ENCODE assay signal across 8 cellular contexts in the genomic region with DNA sequence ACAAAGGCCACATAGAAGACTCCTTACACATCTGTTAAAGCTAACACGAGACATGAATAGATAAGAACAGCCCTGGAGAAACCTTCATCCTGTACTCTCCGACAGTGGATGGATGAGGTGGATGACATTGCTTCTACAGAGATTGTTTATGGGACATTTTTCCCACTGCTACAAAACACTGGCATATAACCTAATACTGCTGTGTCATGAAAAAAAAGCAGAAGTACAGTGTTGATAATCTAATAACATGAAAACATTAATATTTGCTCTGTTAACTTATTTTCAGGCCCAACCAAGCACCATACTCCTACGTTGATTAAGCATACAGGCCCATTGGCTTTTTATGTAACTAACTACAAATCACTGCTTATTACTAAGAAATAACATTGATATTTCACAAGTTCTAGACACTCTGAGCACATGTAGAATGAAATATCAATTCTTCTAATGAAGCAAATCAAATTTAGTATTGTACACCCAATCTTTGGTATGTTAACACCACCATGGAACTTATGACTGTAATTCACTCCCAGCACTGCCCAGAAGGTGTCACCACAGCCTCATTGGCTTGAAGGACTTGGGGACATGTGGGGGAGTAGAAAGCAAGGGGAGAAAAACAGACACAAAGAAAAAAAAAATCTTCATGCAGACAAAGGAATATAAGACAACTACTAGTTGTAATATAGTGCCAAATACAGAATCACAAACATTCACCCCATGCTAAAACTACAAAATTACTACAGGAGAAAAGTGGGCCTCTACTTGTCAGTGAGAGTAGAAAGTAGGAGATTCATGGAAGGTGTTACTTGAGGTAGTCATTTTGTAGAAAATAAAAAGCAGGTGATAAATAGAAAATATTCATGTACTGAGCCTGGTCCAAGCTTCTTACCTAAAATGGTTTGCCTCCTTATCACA.
DNase-seq lines count a peak whose midpoint lies in the region; ATAC-seq, FAIRE-seq and TF ChIP-seq lines count a peak whose summit lies in the region.

No MANE protein-coding gene starts in this region.

- no peaks in the 10 kb centered on the region for H3K4me1 ChIP-seq in H1 (replicated peaks in 1 of 4; ENCODE audit: control insufficient read depth in 3 of 4, insufficient read depth in 4 of 4, low read length in 3 of 4)

- POLR2A ChIA-PET in H1 (lab: Charles Lee; ENCODE audit: partially characterized antibody): no interaction called here

- H2BK5ac ChIP-seq in H1 (ENCODE audit: low read depth, low read length): no peak overlapping the region

- H3K4ac ChIP-seq in H1 (replicated peaks; ENCODE audit: insufficient read length, low read depth, low read length): no peak overlapping the region

- no peak overlapping the region for H2BK20ac ChIP-seq in H1 (ENCODE audit: low read length)

- no peak overlapping the region for H4K91ac ChIP-seq in H1 (replicated peaks; ENCODE audit: insufficient read length, low read length)

- no peaks in the 10 kb centered on the region for H4K20me1 ChIP-seq in H1 (replicated peaks in 1 of 2; ENCODE audit: control insufficient read depth in 1 of 2, insufficient read depth in 2 of 2, low read length in 2 of 2)

- no peaks in the 10 kb centered on the region for H3K36me3 ChIP-seq in H1 (ENCODE audit: control insufficient read depth in 2 of 4, insufficient read depth in 4 of 4, low read length in 3 of 4)

- no peak overlapping the region for H3K9ac ChIP-seq in H1 (replicated peaks in 1 of 4; ENCODE audit: extremely low read depth in 1 of 4, low read depth in 3 of 4, low read length in 3 of 4)

- peak; percentile 71 for DNase-seq in activated CD8-positive, alpha-beta memory T cell treated with anti-CD3 and anti-CD28 coated beads for 24 hours
- DNase-seq in activated CD8-positive, alpha-beta memory T cell treated with anti-CD3 and anti-CD28 coated beads, Interleukin-2, amount 50 U/mL, for 48 hours: no peak
- DNase-seq in NCI-H146 treated with DMSO at 0.1 percent for 48 hours (lab: John Stamatoyannopoulos, UW; ENCODE audit: unreplicated experiment) (peak; percentile 36), T1000 (lab: John Stamatoyannopoulos, UW) (peak; percentile 1), H1 (ENCODE audit: low read depth in 1 of 2, low spot score in 2 of 2) (peak in 1 of 2 experiments; percentile 68), lung microvascular endothelial cell (ENCODE audit: low read depth in 2 of 2) (peak; percentile 81 to 87), superior temporal gyrus (ENCODE audit: extremely low spot score) (peak; percentile 78)

- CTCF ChIA-PET in H1 (lab: Charles Lee; ENCODE audit: partially characterized antibody): interaction anchor here (0.5 to 1.8 kb wide), 23 partner anchors 7 to 1455 kb away, joined by 3 to 13 read pairs (median 3); no protein-coding TSS in a partner anchor

- H2BK15ac ChIP-seq in H1 (ENCODE audit: low read length): no peak overlapping the region

- H3K14ac ChIP-seq in H1 (ENCODE audit: insufficient read length): no peak overlapping the region

- H3K27ac ChIP-seq in H1 (ENCODE audit: low read depth, low read length): no peak overlapping the region

- no peak overlapping the region for H4K5ac ChIP-seq in H1 (ENCODE audit: insufficient read length, low read depth, low read length)

- TF ChIP-seq EP300 in H1 (IDR thresholded peaks at IDR 0.05; ENCODE audit: borderline replicate concordance in 1 of 2, low read depth in 2 of 2, low read length in 2 of 2): no peak

- no peak overlapping the region for H3K18ac ChIP-seq in H1 (ENCODE audit: extremely low read depth, low read length)

- peak; percentile 60 to 84 (median 83) for TF ChIP-seq CTCF in H1 (IDR thresholded peaks at IDR 0.05; ENCODE audit: control extremely low read depth in 1 of 3, insufficient read depth in 1 of 3, low read depth in 1 of 3, low read length in 3 of 3)

- TF ChIP-seq POLR2A in H1 (IDR thresholded peaks at IDR 0.05; ENCODE audit: control extremely low read depth in 1 of 2, low read depth in 2 of 2, low read length in 2 of 2): no peak

- H3K9me3 ChIP-seq in H1 (ENCODE audit: insufficient read depth in 2 of 2, low read depth in 1 of 2, low read length in 1 of 2): no peaks in the 10 kb centered on the region

- WGBS in H1 (ENCODE audit: extremely low coverage in 1 of 2, insufficient coverage in 1 of 2, insufficient read length in 1 of 2, insufficient replicate concordance in 2 of 2, low coverage in 1 of 2, low lambda C conversion rate in 2 of 2, missing lambda C conversion rate in 1 of 2), 2 experiments: 88% methylated on average over 3 of the region's 3 CpGs; no CpG with 5 or more reads in 1 of the 2 experiments

- peak; percentile 96 to 97 for TF ChIP-seq RAD21 in H1 (IDR thresholded peaks at IDR 0.05 in 1 of 2, conservative IDR thresholded peaks at IDR 0.05 in 1 of 2; ENCODE audit: low read depth in 2 of 2, low read length in 2 of 2)

- no peak overlapping the region for H2AK5ac ChIP-seq in H1 (ENCODE audit: low read depth, low read length)

- no peak overlapping the region for H3K4me2 ChIP-seq in H1 (ENCODE audit: insufficient read depth in 1 of 2, low read depth in 2 of 2, low read length in 2 of 2)

- H3K79me1 ChIP-seq in H1 (ENCODE audit: low read depth, low read length): no peaks in the 10 kb centered on the region

- ATAC-seq in HG02642 (IDR thresholded peaks at IDR 0.05; ENCODE audit: poor library complexity, unreplicated experiment): peak; percentile 76

- H3K4me3 ChIP-seq in H1 (ENCODE audit: extremely low read depth in 1 of 4, insufficient read depth in 2 of 4, low read depth in 3 of 4, low read length in 4 of 4): no peak overlapping the region

- no peak overlapping the region for H3K56ac ChIP-seq in H1 (replicated peaks; ENCODE audit: insufficient read length, low read depth, low read length)

- FAIRE-seq in H1 (lab: Jason Lieb, UNC): peak; percentile 94

- no peak overlapping the region for H2AFZ ChIP-seq in H1 (ENCODE audit: low read length)

- H4K8ac ChIP-seq in H1 (ENCODE audit: extremely low read depth, insufficient read depth, low read length): no peak overlapping the region

- H3K23ac ChIP-seq in H1 (ENCODE audit: insufficient read length): no peak overlapping the region

- no peaks in the 10 kb centered on the region for H3K23me2 ChIP-seq in H1 (ENCODE audit: low read depth, low read length)

- no peak overlapping the region for H2BK120ac ChIP-seq in H1 (replicated peaks; ENCODE audit: low read depth, low read length)

- H2BK12ac ChIP-seq in H1 (ENCODE audit: low read depth, low read length): no peak overlapping the region

- H3K27me3 ChIP-seq in H1 (replicated peaks in 1 of 4; ENCODE audit: control insufficient read depth in 3 of 4, extremely low read depth in 1 of 4, insufficient read depth in 3 of 4, low read length in 3 of 4): no peaks in the 10 kb centered on the region

- no peaks in the 10 kb centered on the region for H3K79me2 ChIP-seq in H1 (ENCODE audit: control insufficient read depth in 1 of 2, insufficient read depth in 2 of 2, low read length in 2 of 2)

TF ChIP-seq in H1, 55 proteins besides CTCF, POLR2A, EP300 and RAD21:
- TF ChIP-seq SIN3A (conservative IDR thresholded peaks at IDR 0.05 in 1 of 2, IDR thresholded peaks at IDR 0.05 in 1 of 2; ENCODE audit: low read depth in 1 of 2, low read length in 2 of 2): no peak
- TF ChIP-seq RFX5 (IDR thresholded peaks at IDR 0.05; ENCODE audit: borderline replicate concordance, low read depth, low read length): no peak
- TF ChIP-seq TBP (IDR thresholded peaks at IDR 0.05; ENCODE audit: low read depth, low read length): no peak
- 0 out of 2 replicates have a peak, but pooled peaks have one; percentile 50 for TF ChIP-seq EGR1 (IDR thresholded peaks at IDR 0.05; ENCODE audit: borderline replicate concordance, low read depth, low read length)
